19 cellular contexts compared by ENCODE assay signal in the genomic region with DNA sequence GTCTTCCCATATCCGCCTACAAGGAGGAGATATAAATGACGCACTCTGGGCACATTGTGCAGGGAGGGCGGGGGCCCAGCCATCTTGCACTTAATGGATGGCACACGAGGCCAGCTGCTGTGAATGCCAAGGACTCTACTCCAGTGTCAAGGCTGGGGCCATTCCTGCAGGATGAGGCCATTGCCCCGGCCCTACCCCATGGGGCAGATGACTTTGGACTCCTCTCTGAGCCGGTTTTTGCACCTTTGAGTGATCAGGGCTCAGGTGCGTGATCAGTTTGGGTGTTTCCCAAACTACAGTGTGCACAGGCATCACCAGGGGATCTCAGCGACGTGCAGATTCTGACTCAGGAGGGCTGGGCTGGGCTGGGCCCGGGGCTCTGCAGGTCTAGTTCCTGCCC.
"Had no signal": no experiment of that assay in that cellular context is flagged by ENCODE, and none has a peak within 500 bp of the region (broad histone marks: within the 10 kb centered on the region; RNA-seq: fewer than 3 reads in every experiment).

No MANE protein-coding gene starts in this region.

- ATAC-seq: Panc1, Right ventricle myocardium inferior, SK-N-SH treated with all-trans-retinoic acid at 6 μM for 48 hours had no signal

- H3K36me3 ChIP-seq: MG63, SJCRH30 had no signal

- H3K4me1 ChIP-seq: SJCRH30 had no signal

- H3K9me3 ChIP-seq: MG63, SJCRH30 had no signal

- H3K27ac ChIP-seq: SJCRH30 had no signal

- DNase-seq: Karpas-422, KG1, MG63, NCI-H1092 treated with DMSO at 0.1 percent for 48 hours, NCI-H1436, NCI-H187, NCI-H2029, NCI-H2081 treated with DMSO at 0.1 percent for 48 hours, NCI-H2171, NCI-H226, NCI-H446, NCI-H510A treated with DMSO at 0.1 percent for 48 hours, NCI-H526, NCI-H774, SHP77 treated with DMSO at 0.1 percent for 48 hours, SJCRH30 had no signal

- H3K27me3 ChIP-seq: MG63, SJCRH30 had no signal

- H3K4me3 ChIP-seq: MG63, SJCRH30 had no signal
